Comparison of ENCODE assay signal across 22 cellular contexts in genomic region chr6:169207482-169207881, GRCh38. TPM values are rescaled to one million over a fixed set of nuclear protein-coding genes. Genes with fewer than 3 reads are reported as not detected.
"Had no signal": no experiment of that assay in that cellular context is flagged by ENCODE, and none has a peak within 500 bp of the region (broad histone marks: within the 10 kb centered on the region; RNA-seq: fewer than 3 reads in every experiment).

No MANE protein-coding gene starts in this region.

- H3K27me3 ChIP-seq: Peyer's patch, SJCRH30 had no signal

- H3K4me2 ChIP-seq: PC-9 had no signal

- H3K4me1 ChIP-seq: Peyer's patch had no signal

- H3K36me3 ChIP-seq: Peyer's patch, SJCRH30 had no signal

- H3K27ac ChIP-seq: PC-9, Peyer's patch, SJCRH30 had no signal

- H3K4me3 ChIP-seq: PC-9, Peyer's patch, SJCRH30 had no signal

- DNase-seq: NCI-H1105; NCI-H1417; NCI-H1436 treated with DMSO at 0.1 percent for 48 hours; NCI-H1694; NCI-H187 treated with DMSO at 0.1 percent for 48 hours; NCI-H2029 treated with DMSO at 0.1 percent for 48 hours; NCI-H2171 treated with DMSO at 0.1 percent for 48 hours; NCI-H345; NCI-H446 treated with DMSO at 0.1 percent for 48 hours; NCI-H510A treated with DMSO at 0.1 percent for 48 hours; NCI-H526; NCI-H774; NK-92 treated with Interleukin-12 subunit alpha and Interleukin-12 subunit beta, amount 100 ng/mL, for 24 hours; PC-9; Peyer's patch; SHP77 treated with DMSO at 0.1 percent for 48 hours; SJCRH30; T-helper 1 cell had no signal

- ATAC-seq: Right ventricle myocardium inferior, SK-N-SH treated with all-trans-retinoic acid at 6 μM for 48 hours had no signal

RNA-seq across cellular contexts. Expression of gene THBS2, which starts 46.2 kb away (rescaled TPM):
- total RNA-seq: HT-29, OCI-LY7, PC-9 had no signal
